Comparison of ENCODE assay signal across 18 cellular contexts in the genomic region with DNA sequence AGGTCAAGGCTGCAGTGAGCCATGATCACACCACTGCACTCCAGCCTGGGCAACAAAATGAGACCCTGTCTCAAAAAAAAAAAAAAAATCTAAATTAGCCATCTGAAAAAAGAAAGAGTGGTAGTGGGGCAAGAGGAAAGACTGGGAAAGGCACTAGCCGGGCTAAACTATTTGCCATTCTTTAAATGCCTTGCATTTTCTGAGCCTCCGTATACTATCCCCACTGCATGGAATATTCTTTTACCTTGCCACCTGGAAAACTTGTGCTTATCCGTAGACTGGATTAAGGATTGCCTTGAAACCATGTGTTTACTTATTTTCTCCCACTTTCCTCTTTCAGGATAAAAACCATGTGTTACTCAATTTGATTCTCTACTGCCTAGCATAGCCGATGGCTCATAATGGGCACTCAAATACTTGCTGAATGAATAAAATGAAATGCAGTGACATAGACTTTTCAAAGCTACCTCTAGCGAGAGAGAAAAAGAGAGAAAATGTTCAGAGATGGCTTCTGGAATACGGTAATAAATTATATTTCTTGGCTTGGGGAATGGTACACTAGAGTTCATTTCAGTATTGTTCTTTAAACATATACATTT. TPM values are rescaled to one million over a fixed set of nuclear protein-coding genes. Genes with fewer than 3 reads are reported as not detected.
A peak's percentile ranks its signal among the peaks of the same experiment; 100 is the strongest.
DNase-seq lines count a peak whose midpoint lies in the region; TF ChIP-seq lines count a peak whose summit lies in the region.
"Had no signal": no experiment of that assay in that cellular context is flagged by ENCODE, and none has a peak within 500 bp of the region (broad histone marks: within the 10 kb centered on the region; RNA-seq: fewer than 3 reads in every experiment).

No MANE protein-coding gene starts in this region.

- no peaks in the 10 kb centered on the region for H3K9me3 ChIP-seq in GM23248 (ENCODE audit: low read depth)
- H3K9me3 ChIP-seq in HUES64 (ENCODE audit: insufficient read depth, low read depth, low read length): no peaks in the 10 kb centered on the region
- no peaks in the 10 kb centered on the region for H3K9me3 ChIP-seq in osteoblast (ENCODE audit: low read depth, low read length)
- H3K9me3 ChIP-seq: MG63, SJSA1 had no signal

- DNase-seq in GM23248 (peak; percentile 67), amniotic stem cell (lab: John Stamatoyannopoulos, UW) (peak; percentile 18), osteoblast (ENCODE audit: insufficient read length, low spot score, missing footprints) (no peak), inferior parietal cortex (ENCODE audit: extremely low spot score) (no peak), UCSD-AML1 (lab: John Stamatoyannopoulos, UW; ENCODE audit: unreplicated experiment) (no peak), caudate nucleus (lab: John Stamatoyannopoulos, UW) (no peak)
- DNase-seq: ACHN; AML-193; C1 segment of cervical spinal cord; CD8-positive, alpha-beta T cell; GDM1; MG63; NCI-H1417; NCI-H1694 treated with DMSO at 0.1 percent for 48 hours; NCI-H446; NCI-H526 had no signal

- H2AFZ ChIP-seq in GM23248: no peak overlapping the region
- no peak overlapping the region for H2AFZ ChIP-seq in osteoblast (ENCODE audit: low read length)

- H3K4me1 ChIP-seq in GM23248 (ENCODE audit: insufficient read depth): peaks cover 34% of the 10 kb centered on the region
- H3K4me1 ChIP-seq in HUES64 (ENCODE audit: insufficient read depth, low read length): peaks cover 22% of the 10 kb centered on the region
- H3K4me1 ChIP-seq in osteoblast (ENCODE audit: insufficient read depth, low read length): peaks cover 22% of the 10 kb centered on the region

- in situ Hi-C loops in GM23248 (cut with MboI): no loop called here

- H3K4me2 ChIP-seq in GM23248 (ENCODE audit: unreplicated experiment) (no peak overlapping the region), osteoblast (ENCODE audit: insufficient read depth, low read length) (no peak overlapping the region)

- H4K20me1 ChIP-seq in GM23248 (ENCODE audit: insufficient read depth): no peaks in the 10 kb centered on the region; the same call in 1 of the 2 replicates
- peaks cover under 1% of the 10 kb centered on the region for H4K20me1 ChIP-seq in osteoblast (ENCODE audit: insufficient read depth, low read length)

- H3K9me2 ChIP-seq in GM23248 (ENCODE audit: insufficient read depth): no peaks in the 10 kb centered on the region

- H3K79me2 ChIP-seq in GM23248 (ENCODE audit: insufficient read depth): peaks cover 82% of the 10 kb centered on the region
- peaks cover 68% of the 10 kb centered on the region for H3K79me2 ChIP-seq in osteoblast (ENCODE audit: insufficient read depth, low read length)

- H3K27ac ChIP-seq in GM23248: peak overlapping the region; percentile 31; the same call in 1 of the 2 replicates
- H3K27ac ChIP-seq in HUES64 (ENCODE audit: low read depth, low read length): no peak overlapping the region
- H3K27ac ChIP-seq in osteoblast (ENCODE audit: low read depth, low read length): peak overlapping the region; percentile 36
- H3K27ac ChIP-seq in caudate nucleus (ENCODE audit: low read depth, low read length): no peak overlapping the region
- H3K27ac ChIP-seq: SJSA1 had no signal

- H3K9ac ChIP-seq in GM23248: no peak overlapping the region
- H3K9ac ChIP-seq in HUES64 (ENCODE audit: low read depth, low read length): peak overlapping the region; percentile 26; the same call in 1 of the 2 replicates

- no peak overlapping the region for H3K4me3 ChIP-seq in GM23248
- no peak overlapping the region for H3K4me3 ChIP-seq in HUES64 (ENCODE audit: low read length)
- H3K4me3 ChIP-seq in osteoblast (ENCODE audit: insufficient read depth, low read length): no peak overlapping the region
- H3K4me3 ChIP-seq: MG63, SJSA1 had no signal

- TF ChIP-seq CTCF in osteoblast (IDR thresholded peaks at IDR 0.05; ENCODE audit: extremely low read depth, low read depth, low read length): no peak

- 79 to 83% methylated on average over 6 of the region's 6 CpGs for WGBS in GM23248 (ENCODE audit: low coverage in 1 of 2, low lambda C conversion rate in 2 of 2, missing lambda C conversion rate in 2 of 2), 2 experiments
- whole genome bisulfite sequencing in HUES64: 91% methylated on average over 6 of the region's 6 CpGs

- peaks cover 33% of the 10 kb centered on the region for H3F3A ChIP-seq in GM23248 (ENCODE audit: insufficient read depth)

- H3K36me3 ChIP-seq in GM23248 (ENCODE audit: low read depth): no peaks in the 10 kb centered on the region
- H3K36me3 ChIP-seq in HUES64 (ENCODE audit: insufficient read depth, low read length): peaks cover 7% of the 10 kb centered on the region; the same call in 1 of the 2 replicates
- peaks cover 3% of the 10 kb centered on the region for H3K36me3 ChIP-seq in osteoblast (ENCODE audit: insufficient read depth, low read length)

- no peaks in the 10 kb centered on the region for H3K27me3 ChIP-seq in GM23248 (replicated peaks; ENCODE audit: insufficient read depth)
- no peaks in the 10 kb centered on the region for H3K27me3 ChIP-seq in HUES64 (ENCODE audit: insufficient read depth, low read length)
- H3K27me3 ChIP-seq in osteoblast (ENCODE audit: insufficient read depth, low read length): no peaks in the 10 kb centered on the region
- H3K27me3 ChIP-seq: MG63, SJSA1 had no signal

RNA-seq across cellular contexts. Expression of gene HYCC1, which starts 30.6 kb away (rescaled TPM):
- total RNA-seq in GM23248 (2014; rRNA removed; shearing (Covaris generic)): 55.6 and 59.2 TPM in 2 replicates
- polyA plus RNA-seq in GM23248 (2016; fragmentation: Nextera tagmentation; extraction: Ambion mirVana): 56.9 and 62.9 TPM in 2 replicates
- polyA plus RNA-seq in HUES64 (2013, experiment 1 of 2): 58.5 TPM
- polyA plus RNA-seq in HUES64 (2013, experiment 2 of 2): 58.5 TPM
- total RNA-seq in osteoblast: 103 and 121 TPM in 2 replicates

Comparison
In these comparisons a context has a peak if more than half of its experiments do, and no peak if none do; other contexts are left out.
1. DNase-seq: peak in GM23248 (single experiment) and amniotic stem cell (single experiment); none in osteoblast (single experiment), inferior parietal cortex (single experiment), UCSD-AML1 (single experiment) and caudate nucleus (0 of 61).
2. H3K27ac ChIP-seq: peak in GM23248 (single experiment) and osteoblast (single experiment); none in HUES64 (single experiment) and caudate nucleus (single experiment).